ENCODE assay signal across 8 cellular contexts in genomic region chr10:42754155-42755027, GRCh38. TPM values are rescaled to one million over a fixed set of nuclear protein-coding genes. Genes with fewer than 3 reads are reported as not detected.
DNase-seq lines count a peak whose midpoint lies in the region; ATAC-seq, FAIRE-seq and TF ChIP-seq lines count a peak whose summit lies in the region.

No MANE protein-coding gene starts in this region.

- no TSS peak for BruUV-seq in endothelial cell of umbilical vein (replicated peaks; lab: Mats Ljungman, UMichigan)

- TF ChIP-seq CTCF in endothelial cell of umbilical vein (IDR thresholded peaks at IDR 0.05; ENCODE audit: extremely low read depth in 1 of 2, insufficient read depth in 1 of 2, low read depth in 1 of 2, low read length in 2 of 2): peak in 1 of 2 donors; percentile 4

- no peaks in the 10 kb centered on the region for H3K9me1 ChIP-seq in endothelial cell of umbilical vein (replicated peaks; ENCODE audit: control insufficient read depth, extremely low read depth, insufficient read depth, low read length)

- H3K36me3 ChIP-seq in endothelial cell of umbilical vein (ENCODE audit: control insufficient read depth in 2 of 2, extremely low read depth in 1 of 2, insufficient read depth in 2 of 2, low read length in 2 of 2) (no peaks in the 10 kb centered on the region), muscle layer of duodenum (ENCODE audit: control insufficient read depth in 1 of 2, insufficient read depth in 2 of 2, low read length in 2 of 2) (no peaks in the 10 kb centered on the region)

- peaks cover 22 to 35% of the 10 kb centered on the region in 2 experiments for H3K27me3 ChIP-seq in endothelial cell of umbilical vein (ENCODE audit: control insufficient read depth in 2 of 2, insufficient read depth in 2 of 2, low read length in 2 of 2)
- peaks cover 18% of the 10 kb centered on the region for H3K27me3 ChIP-seq in muscle layer of duodenum (ENCODE audit: low read depth, low read length)

- H4K20me1 ChIP-seq in endothelial cell of umbilical vein (replicated peaks; ENCODE audit: control insufficient read depth, extremely low read depth, insufficient read depth, low read length): no peaks in the 10 kb centered on the region

- peak overlapping the region; percentile 65 for H3K4me3 Mint-ChIP-seq in activated CD4-positive, alpha-beta T cell treated with anti-CD3 and anti-CD28 coated beads, Interleukin-2, amount 10 ng/mL, durations not matched to agents 7 days and 5 days

- peaks cover 12% of the 10 kb centered on the region for H3K4me1 Mint-ChIP-seq in activated CD4-positive, alpha-beta T cell treated with anti-CD3 and anti-CD28 coated beads, Interleukin-2, amount 10 ng/mL, durations not matched to agents 7 days and 5 days

- peak overlapping the region; percentile 50 for H2AFZ ChIP-seq in endothelial cell of umbilical vein (ENCODE audit: low read depth, low read length)

- peak overlapping the region; percentile 28 for H3K4me2 ChIP-seq in endothelial cell of umbilical vein (ENCODE audit: insufficient read depth, low read length)

- intact Hi-C loops in endothelial cell of umbilical vein (cut with micrococcal nuclease): loop anchor here (1.0 kb wide), 1 partner anchor 116 kb away; the partner anchor contains the start of gene ZNF33B

- POLR2A ChIA-PET in activated CD4-positive, alpha-beta T cell treated with anti-CD3 and anti-CD28 coated beads, Interleukin-2, amount 10 ng/mL, durations not matched to agents 7 days and 5 days (lab: Charles Lee): no interaction called here
- POLR2A ChIA-PET in endothelial cell of umbilical vein (lab: Charles Lee): no interaction called here

- peaks cover 58% of the 10 kb centered on the region for H3K27me3 Mint-ChIP-seq in activated CD4-positive, alpha-beta T cell treated with anti-CD3 and anti-CD28 coated beads, Interleukin-2, amount 10 ng/mL, durations not matched to agents 7 days and 5 days

- no peaks in the 10 kb centered on the region for H3K36me3 Mint-ChIP-seq in activated CD4-positive, alpha-beta T cell treated with anti-CD3 and anti-CD28 coated beads, Interleukin-2, amount 10 ng/mL, durations not matched to agents 7 days and 5 days (ENCODE audit: low read depth)

- H3K9me3 ChIP-seq in endothelial cell of umbilical vein (replicated peaks; ENCODE audit: control insufficient read depth, insufficient read depth, low read length) (no peaks in the 10 kb centered on the region), muscle layer of duodenum (ENCODE audit: control insufficient read depth in 1 of 2, low read length in 2 of 2) (no peaks in the 10 kb centered on the region)

- dilution Hi-C loops in endothelial cell of umbilical vein (cut with MboI; ENCODE audit: extremely low pct_ligation_motif_present, low sequenced_read_pairs): no loop called here

- FAIRE-seq in endothelial cell of umbilical vein (lab: Jason Lieb, UNC) (no peak), urothelium cell line (lab: Jason Lieb, UNC) (peak; percentile 63)

- no peak for TF ChIP-seq POLR2A in endothelial cell of umbilical vein (IDR thresholded peaks at IDR 0.05; ENCODE audit: low read depth, low read length)

- H3K9me3 Mint-ChIP-seq in activated CD4-positive, alpha-beta T cell treated with anti-CD3 and anti-CD28 coated beads, Interleukin-2, amount 10 ng/mL, durations not matched to agents 7 days and 5 days: no peaks in the 10 kb centered on the region

- H3K4me3 ChIP-seq in endothelial cell of umbilical vein (replicated peaks in 1 of 3; ENCODE audit: insufficient read depth in 1 of 3, low read depth in 1 of 3, low read length in 3 of 3): peak overlapping the region in 2 of 3 experiments; percentile 5 to 36
- H3K4me3 ChIP-seq in muscle layer of duodenum (ENCODE audit: low read depth in 1 of 2, low read length in 2 of 2): peak overlapping the region; percentile 59 to 88

- CTCF ChIA-PET in activated CD4-positive, alpha-beta T cell treated with anti-CD3 and anti-CD28 coated beads, Interleukin-2, amount 10 ng/mL, durations not matched to agents 7 days and 5 days (lab: Charles Lee): interaction anchor here (2.2 to 2.6 kb wide), 2 partner anchors 18 to 22 kb away, joined by 5 to 7 read pairs; no protein-coding TSS in a partner anchor
- CTCF ChIA-PET in endothelial cell of umbilical vein (lab: Charles Lee): interaction anchor here (0.8 to 3.4 kb wide), 12 partner anchors 8 to 351 kb away, joined by 3 to 36 read pairs (median 6); partner anchors contain the start of gene BMS1

- H3K79me2 ChIP-seq in endothelial cell of umbilical vein (ENCODE audit: control insufficient read depth, insufficient read depth, low read length): no peaks in the 10 kb centered on the region

- peak; percentile 46 to 48 for ATAC-seq in activated CD4-positive, CD25-positive, alpha-beta regulatory T cell treated with anti-CD3 and anti-CD28 coated beads, Interleukin-2, amount 50 U/mL, for 24 hours

- no peak overlapping the region for H3K9ac ChIP-seq in endothelial cell of umbilical vein (replicated peaks; ENCODE audit: extremely low read depth, insufficient read depth, low read length)

- no peak overlapping the region for H3K27ac Mint-ChIP-seq in activated CD4-positive, alpha-beta T cell treated with anti-CD3 and anti-CD28 coated beads, Interleukin-2, amount 10 ng/mL, durations not matched to agents 7 days and 5 days

- H3K4me1 ChIP-seq in endothelial cell of umbilical vein (ENCODE audit: control insufficient read depth, extremely low read depth, insufficient read depth, low read length) (peaks cover 10% of the 10 kb centered on the region), muscle layer of duodenum (ENCODE audit: control insufficient read depth in 1 of 2, insufficient read depth in 2 of 2, low read length in 2 of 2) (peaks cover 0 to 11% of the 10 kb centered on the region in 2 donors)

- no peak for DNase-seq in activated CD4-positive, CD25-positive, alpha-beta regulatory T cell (lab: John Stamatoyannopoulos, UW)
- peak; percentile 17 for DNase-seq in activated CD4-positive, alpha-beta T cell treated with anti-CD3 and anti-CD28 coated beads, Interleukin-2, amount 10 ng/mL, durations not matched to agents 7 days and 5 days
- DNase-seq in endothelial cell of umbilical vein (ENCODE audit: low read depth, low spot score) (peak; percentile 13), urothelium cell line (ENCODE audit: low spot score) (peak; percentile 87), GDM1 (lab: John Stamatoyannopoulos, UW) (no peak), NCI-H2196 treated with DMSO at 0.1 percent for 48 hours (lab: John Stamatoyannopoulos, UW; ENCODE audit: unreplicated experiment) (no peak)

- no peak overlapping the region for H3K27ac ChIP-seq in endothelial cell of umbilical vein (ENCODE audit: insufficient read depth, low read depth, low read length)
- H3K27ac ChIP-seq in muscle layer of duodenum (ENCODE audit: low read length): no peak overlapping the region

TF ChIP-seq in endothelial cell of umbilical vein, 7 proteins besides CTCF, POLR2A, EP300 and RAD21:
- no peak for TF ChIP-seq JUN (IDR thresholded peaks at IDR 0.05; ENCODE audit: borderline replicate concordance, insufficient read depth, insufficient read length, low read depth)
- TF ChIP-seq, protein P1, sequence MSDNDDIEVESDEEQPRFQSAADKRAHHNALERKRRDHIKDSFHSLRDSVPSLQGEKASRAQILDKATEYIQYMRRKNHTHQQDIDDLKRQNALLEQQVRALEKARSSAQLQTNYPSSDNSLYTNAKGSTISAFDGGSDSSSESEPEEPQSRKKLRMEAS (IDR thresholded peaks at IDR 0.05; ENCODE audit: insufficient read depth, insufficient read length): no peak
- TF ChIP-seq FOS (IDR thresholded peaks at IDR 0.05; ENCODE audit: borderline replicate concordance, insufficient read depth, low read length): no peak
- TF ChIP-seq POLR2AphosphoS5 (IDR thresholded peaks at IDR 0.05; ENCODE audit: insufficient read depth, low read depth, low read length): no peak
- TF ChIP-seq EZH2 (IDR thresholded peaks at IDR 0.05; ENCODE audit: borderline replicate concordance, low read depth, low read length, severe bottlenecking): peak; percentile 88
- TF ChIP-seq MYC (IDR thresholded peaks at IDR 0.05; ENCODE audit: low read depth, low read length): no peak
- TF ChIP-seq GATA2 (IDR thresholded peaks at IDR 0.05; ENCODE audit: insufficient read depth, insufficient read length, low read depth, low read length): no peak

RNA-seq across cellular contexts. Expression of gene BMS1, which starts 28.2 kb away (rescaled TPM):
- total RNA-seq in activated CD4-positive, alpha-beta T cell treated with anti-CD3 and anti-CD28 coated beads, Interleukin-2, amount 10 ng/mL, durations not matched to agents 7 days and 5 days: 10 to 100 TPM; 15.9 to 16.2 TPM
- 22.4 and 23.4 TPM in 2 replicates for total RNA-seq in endothelial cell of umbilical vein
- polyA plus RNA-seq in endothelial cell of umbilical vein: 1.7 and 2.8 TPM in 2 replicates
- 5.6 and 6.5 TPM in 2 replicates for polyA plus RNA-seq in endothelial cell of umbilical vein (2011; cell fraction: cytosol; rRNA removed)
- polyA plus RNA-seq in endothelial cell of umbilical vein (2011; cell fraction: nucleus; rRNA removed): 8.6 and 10.7 TPM in 2 replicates
- polyA plus RNA-seq in endothelial cell of umbilical vein (2012): 18.8 and 26.8 TPM in 2 replicates
- polyA minus RNA-seq in endothelial cell of umbilical vein: 6.9 and 8.6 TPM in 2 replicates
- polyA minus RNA-seq in endothelial cell of umbilical vein (2011; cell fraction: cytosol; rRNA and poly(A)+ RNA removed): 6.8 TPM
- 6.4 and 8.4 TPM in 2 replicates for polyA minus RNA-seq in endothelial cell of umbilical vein (2011; cell fraction: nucleus; rRNA and poly(A)+ RNA removed)

Comparison
In these comparisons a context has a peak if more than half of its experiments do, and no peak if none do; other contexts are left out.
1. DNase-seq: peak in activated CD4-positive, alpha-beta T cell treated with anti-CD3 and anti-CD28 coated beads, Interleukin-2, amount 10 ng/mL, durations not matched to agents 7 days and 5 days (single experiment), endothelial cell of umbilical vein (single experiment) and urothelium cell line (single experiment); none in activated CD4-positive, CD25-positive, alpha-beta regulatory T cell (0 of 4), GDM1 (single experiment) and NCI-H2196 treated with DMSO at 0.1 percent for 48 hours (single experiment).